In genomic region chr1:224486801-224487583, GRCh38 we compare ENCODE assay signal across 2 cellular contexts.
TF ChIP-seq lines count a peak whose summit lies in the region.

No MANE protein-coding gene starts in this region.

TF ChIP-seq in HEK293, 187 proteins besides CTCF, POLR2A, EP300 and RAD21 (continued from another document):
- TF ChIP-seq HIC1 (tag by site-specific recombination; IDR thresholded peaks at IDR 0.05) (0 out of 2 replicates have a peak, but pooled peaks have one; percentile 38), MZF1 (tag by site-specific recombination; IDR thresholded peaks at IDR 0.05; ENCODE audit: borderline replicate concordance) (peak; percentile 51; the same call in 1 of the 2 replicates), FEZF1 (tag by site-specific recombination; IDR thresholded peaks at IDR 0.05) (peak; percentile 45; the same call in 1 of the 2 replicates), ZNF777 (tag by site-specific recombination; IDR thresholded peaks at IDR 0.05; ENCODE audit: borderline replicate concordance) (no peak), BCL11B (tag by site-specific recombination; IDR thresholded peaks at IDR 0.05; ENCODE audit: low read depth) (no peak), ZNF18 (tag by site-specific recombination; IDR thresholded peaks at IDR 0.05) (no peak), ZNF549 (tag by site-specific recombination; IDR thresholded peaks at IDR 0.05) (no peak), ZNF335 (tag by site-specific recombination; conservative IDR thresholded peaks at IDR 0.05) (peak; percentile 74)

TF ChIP-seq in SK-N-SH treated with all-trans-retinoic acid at 6 μM for 48 hours, 23 proteins besides CTCF, POLR2A, EP300 and RAD21 (continued from another document):
- TF ChIP-seq TSHZ2 (CRISPR knock-in tag; IDR thresholded peaks at IDR 0.05), result no peak
TF ChIP-seq in SK-N-SH treated with all-trans-retinoic acid at 6 μM for 48 hours: peak in this region for 0.
